Comparison of ENCODE assay signal across 9 cellular contexts in genomic region chr7:42940985-42941847, GRCh38. TPM values are rescaled to one million over a fixed set of nuclear protein-coding genes. Genes with fewer than 3 reads are reported as not detected.
A peak's percentile ranks its signal among the peaks of the same experiment; 100 is the strongest.
DNase-seq lines count a peak whose midpoint lies in the region; ATAC-seq and TF ChIP-seq lines count a peak whose summit lies in the region.
"Had no signal": no experiment of that assay in that cellular context is flagged by ENCODE, and none has a peak within 500 bp of the region (broad histone marks: within the 10 kb centered on the region; RNA-seq: fewer than 3 reads in every experiment).

No MANE protein-coding gene starts in this region.

- H3K4me3 ChIP-seq in lung: no peak overlapping the region
- H3K4me3 ChIP-seq: BLaER1 treated with 17β-estradiol and CSF1 and Interleukin-3, amounts not matched to agents 10 nM and 100 nM had no signal

- peak; percentile 55 for ATAC-seq in HG03135 (IDR thresholded peaks at IDR 0.05; ENCODE audit: unreplicated experiment)
- no peak for ATAC-seq in lung (ENCODE audit: insufficient read depth, low FRiP score)

- H3K36me3 ChIP-seq in lung (ENCODE audit: control insufficient read depth in 2 of 2, insufficient read depth in 2 of 2, low read length in 2 of 2): peaks cover 9 to 16% of the 10 kb centered on the region in 2 donors

- H3K4me1 ChIP-seq in lung (ENCODE audit: control insufficient read depth in 2 of 2, insufficient read depth in 2 of 2, low read length in 2 of 2): no peaks in the 10 kb centered on the region

- H3K27ac ChIP-seq in lung (ENCODE audit: low read depth in 1 of 2, low read length in 1 of 2): no peak overlapping the region
- H3K27ac ChIP-seq: BLaER1 treated with 17β-estradiol and CSF1 and Interleukin-3, amounts not matched to agents 10 nM and 100 nM had no signal

- peak; percentile 77 for TF ChIP-seq CTCF in lung (IDR thresholded peaks at IDR 0.05; ENCODE audit: control extremely low read depth, extremely low read depth)

- DNase-seq in NCI-H1436 (lab: John Stamatoyannopoulos, UW) (peak; percentile 17), NCI-H1436 treated with DMSO at 0.1 percent for 48 hours (lab: John Stamatoyannopoulos, UW) (no peak), NCI-H460 (ENCODE audit: extremely low read depth, low read depth) (peak; percentile 60), dedifferentiated amniotic fluid mesenchymal stem cell (ENCODE audit: extremely low spot score) (peak; percentile 70), lung (ENCODE audit: low spot score) (peak; percentile 74)
- peak; percentile 80 for DNase-seq in activated CD4-positive, alpha-beta T cell treated with anti-CD3 and anti-CD28 coated beads, Interleukin-2, amount 50 U/mL, for 1 hour
- peak; percentile 39 for DNase-seq in stimulated activated CD8-positive, alpha-beta memory T cell treated with anti-CD3 and anti-CD28 coated beads, Interleukin-12 subunit alpha, Interleukin-12 subunit beta, amount 100 ng/mL, for 4 hours (ENCODE audit: low read depth)

- no peaks in the 10 kb centered on the region for H3K27me3 ChIP-seq in lung (ENCODE audit: control insufficient read depth, insufficient read depth)
- H3K27me3 ChIP-seq: BLaER1 treated with 17β-estradiol and CSF1 and Interleukin-3, amounts not matched to agents 10 nM and 100 nM had no signal

- no peaks in the 10 kb centered on the region for H3K9me3 ChIP-seq in lung (ENCODE audit: control insufficient read depth in 2 of 2, insufficient read depth in 1 of 2, low read length in 1 of 2)
- H3K9me3 ChIP-seq: BLaER1 treated with 17β-estradiol and CSF1 and Interleukin-3, amounts not matched to agents 10 nM and 100 nM had no signal

- WGBS in lung, 2 donors: 62 to 63% methylated on average over 13 of the region's 13 CpGs

RNA-seq across cellular contexts. Expression of gene MRPL32, which starts 9.0 kb away (rescaled TPM):
- total RNA-seq in NCI-H460 (2014; rRNA removed; shearing (Covaris generic)): 93.7 and 103 TPM in 2 replicates
- 101 and 128 TPM in 2 replicates for polyA plus RNA-seq in NCI-H460 (2014; cell fraction: nucleus; rRNA removed)
- 10 to 100 TPM; 34.4 to 54.4 TPM for total RNA-seq in lung
- polyA plus RNA-seq in lung: 100 to 1,000 TPM in 1 of 2 donors, 10 to 100 TPM in 1; 62.8 to 111 TPM

RNA-seq across cellular contexts. Expression of gene PSMA2, which starts 9.2 kb away (rescaled TPM):
- total RNA-seq in NCI-H460 (2014; rRNA removed; shearing (Covaris generic)): 102 and 123 TPM in 2 replicates
- 124 and 165 TPM in 2 replicates for polyA plus RNA-seq in NCI-H460 (2014; cell fraction: nucleus; rRNA removed)
- total RNA-seq in lung: 10 to 100 TPM; 41.0 to 72.7 TPM
- polyA plus RNA-seq in lung: 100 to 1,000 TPM; 123 to 125 TPM

RNA-seq across cellular contexts. Expression of gene C7orf25, which starts 29.3 kb away (rescaled TPM):
- 5.2 and 6.6 TPM in 2 replicates for total RNA-seq in NCI-H460 (2014; rRNA removed; shearing (Covaris generic))
- polyA plus RNA-seq in NCI-H460 (2014; cell fraction: nucleus; rRNA removed): 11.9 and 12.1 TPM in 2 replicates
- 10 to 100 TPM in 1 of 2 donors, 1 to 10 TPM in 1; 5.6 to 10.2 TPM for total RNA-seq in lung
- 1 to 10 TPM; 5.6 to 6.8 TPM for polyA plus RNA-seq in lung
